ENCODE assay signal across 12 cellular contexts in the genomic region with DNA sequence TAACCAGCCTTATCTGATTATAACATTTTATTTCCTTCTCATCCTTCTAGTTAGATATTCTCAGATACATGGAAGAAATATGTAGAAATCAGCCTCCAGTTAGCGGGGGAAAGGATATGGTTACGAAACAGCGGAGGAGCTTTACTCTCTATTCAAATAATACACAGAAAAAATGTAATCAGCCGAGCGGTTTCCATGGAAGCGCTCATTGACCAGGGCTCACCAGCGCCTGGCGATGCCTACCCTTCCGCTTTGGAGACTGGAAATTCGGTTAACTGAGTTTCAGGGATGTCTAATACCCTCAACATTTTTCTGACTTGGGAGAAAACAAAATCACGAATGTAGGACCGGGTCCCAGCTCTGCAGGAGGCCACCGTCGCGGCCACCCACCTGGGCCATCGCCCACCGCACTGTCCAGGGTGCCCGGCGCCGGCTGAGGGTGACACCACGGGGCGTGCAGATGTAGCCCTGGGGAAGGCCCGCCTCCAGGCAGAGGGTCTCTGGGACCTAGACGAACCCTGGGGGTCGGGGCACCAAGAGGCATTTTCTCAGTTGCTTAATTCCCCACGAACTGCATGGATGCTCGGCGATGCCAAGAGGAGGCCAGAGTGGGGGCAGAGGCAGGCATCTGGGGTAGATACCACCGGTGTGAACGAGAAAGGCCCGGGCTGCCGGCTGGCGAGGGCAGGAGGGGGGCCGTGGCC. TPM values are rescaled to one million over a fixed set of nuclear protein-coding genes. Genes with fewer than 3 reads are reported as not detected.
DNase-seq lines count a peak whose midpoint lies in the region; ATAC-seq and TF ChIP-seq lines count a peak whose summit lies in the region.
"Had no signal": no experiment of that assay in that cellular context is flagged by ENCODE, and none has a peak within 500 bp of the region (broad histone marks: within the 10 kb centered on the region; RNA-seq: fewer than 3 reads in every experiment).

No MANE protein-coding gene starts in this region.

- H3K4me1 ChIP-seq in ascending aorta: peaks cover 8 to 10% of the 10 kb centered on the region in 2 donors
- H3K4me1 ChIP-seq: foreskin keratinocyte had no signal

- H3K27ac ChIP-seq in ascending aorta: no peak overlapping the region
- H3K27ac ChIP-seq: foreskin keratinocyte, tibial nerve had no signal

- H3K4me1 Mint-ChIP-seq in naive thymus-derived CD8-positive, alpha-beta T cell: peaks cover 0 to 7% (median 2%) of the 10 kb centered on the region in 4 donors

- H3K9me3 ChIP-seq in ascending aorta: no peaks in the 10 kb centered on the region
- H3K9me3 ChIP-seq: tibial nerve had no signal

- H3K4me3 ChIP-seq in GM06990 (replicated peaks; ENCODE audit: low read depth, low read length) (peak overlapping the region; percentile 68), ascending aorta (peak overlapping the region; percentile 51 to 63)

- ATAC-seq in naive thymus-derived CD8-positive, alpha-beta T cell: no peak
- ATAC-seq in esophagus mucosa (no peak), GM19463 (IDR thresholded peaks at IDR 0.05; ENCODE audit: unreplicated experiment) (no peak)

- H3K9me3 Mint-ChIP-seq in naive thymus-derived CD8-positive, alpha-beta T cell: no peaks in the 10 kb centered on the region

- H3K27me3 ChIP-seq in GM06990 (replicated peaks; ENCODE audit: control insufficient read depth, insufficient read depth, low read length): no peaks in the 10 kb centered on the region
- peaks cover 8% of the 10 kb centered on the region for H3K27me3 ChIP-seq in ascending aorta

- POLR2A ChIA-PET in naive thymus-derived CD8-positive, alpha-beta T cell (lab: Charles Lee): no interaction called here

- intact Hi-C loops in ascending aorta (cut with DNase I): no loop called here

- TF ChIP-seq CTCF in GM06990 (IDR thresholded peaks at IDR 0.05; ENCODE audit: insufficient read depth, low read length, poor library complexity, severe bottlenecking): no peak
- no peak for TF ChIP-seq CTCF in ascending aorta (IDR thresholded peaks at IDR 0.05)

- H3K4me3 Mint-ChIP-seq in naive thymus-derived CD8-positive, alpha-beta T cell: peak overlapping the region; percentile 47 to 82 (median 70)

- no peak overlapping the region for H3K27ac Mint-ChIP-seq in naive thymus-derived CD8-positive, alpha-beta T cell

- H3K36me3 ChIP-seq in GM06990 (ENCODE audit: control insufficient read depth, insufficient read depth, low read length): no peaks in the 10 kb centered on the region
- H3K36me3 ChIP-seq in ascending aorta: no peaks in the 10 kb centered on the region
- H3K36me3 ChIP-seq: tibial nerve had no signal

- peaks cover 0 to 6% (median 2%) of the 10 kb centered on the region in 3 donors for H3K36me3 Mint-ChIP-seq in naive thymus-derived CD8-positive, alpha-beta T cell

- peaks cover 22 to 70% (median 51%) of the 10 kb centered on the region in 5 donors for H3K27me3 Mint-ChIP-seq in naive thymus-derived CD8-positive, alpha-beta T cell

- DNase-seq in Ammon's horn (ENCODE audit: low spot score): peak; percentile 27
- DNase-seq in GM06990 (ENCODE audit: extremely low read depth, insufficient read length): no peak
- no peak for DNase-seq in ascending aorta (ENCODE audit: low spot score in 2 of 2)
- DNase-seq in naive thymus-derived CD8-positive, alpha-beta T cell: no peak
- DNase-seq in germinal center (ENCODE audit: low spot score): no peak
- no peak for DNase-seq in NCI-H187 (lab: John Stamatoyannopoulos, UW)
- DNase-seq: foreskin keratinocyte, GOT3, NCI-H1105 had no signal

RNA-seq across cellular contexts. Expression of gene PRR18, which starts 1.7 kb away (rescaled TPM):
- not detected for total RNA-seq in ascending aorta
- total RNA-seq in naive thymus-derived CD8-positive, alpha-beta T cell: not detected
- polyA plus RNA-seq in naive thymus-derived CD8-positive, alpha-beta T cell: not detected
- 0.04 TPM for total RNA-seq in esophagus mucosa
- total RNA-seq: foreskin keratinocyte had no signal
- polyA plus RNA-seq: foreskin keratinocyte had no signal

RNA-seq across cellular contexts. Expression of gene SFT2D1, which starts 35.8 kb away (rescaled TPM):
- 77.7 TPM for total RNA-seq in ascending aorta
- 10 to 100 TPM; 28.5 to 30.9 TPM for total RNA-seq in naive thymus-derived CD8-positive, alpha-beta T cell
- 10 to 100 TPM; 44.2 to 58.1 (median 55.7) TPM for polyA plus RNA-seq in naive thymus-derived CD8-positive, alpha-beta T cell
- total RNA-seq in esophagus mucosa: 26.6 TPM
